Comparison of ENCODE assay signal across 8 cellular contexts in genomic region chr19:51366999-51367564, GRCh38. TPM values are rescaled to one million over a fixed set of nuclear protein-coding genes. Genes with fewer than 3 reads are reported as not detected.
DNase-seq lines count a peak whose midpoint lies in the region; ATAC-seq lines count a peak whose summit lies in the region.

No MANE protein-coding gene starts in this region.

- H3K4me1 Mint-ChIP-seq in CD8-positive, alpha-beta memory T cell: peaks cover 64 to 92% (median 74%) of the 10 kb centered on the region in 3 donors

- H3K4me3 ChIP-seq in CD8-positive, alpha-beta memory T cell (ENCODE audit: low read length): peak overlapping the region; percentile 99
- H3K4me3 ChIP-seq in duodenal mucosa (ENCODE audit: low read depth in 1 of 2, low read length in 2 of 2): peak overlapping the region; percentile 90 to 95
- peak overlapping the region; percentile 79 to 84 for H3K4me3 ChIP-seq in muscle layer of colon (ENCODE audit: low read depth in 1 of 2, low read length in 2 of 2)
- peak overlapping the region; percentile 34 to 46 for H3K4me3 ChIP-seq in aorta (ENCODE audit: low read length in 2 of 2)

- CTCF ChIA-PET in CD8-positive, alpha-beta memory T cell (lab: Charles Lee): interaction anchor here (0.7 to 1.5 kb wide), 4 partner anchors 8 to 34 kb away, joined by 3 to 4 read pairs (median 4); no protein-coding TSS in a partner anchor

- H3K27me3 Mint-ChIP-seq in CD8-positive, alpha-beta memory T cell: peaks cover 0 to 10% of the 10 kb centered on the region in 2 donors

- peak overlapping the region; percentile 94 for H3K27ac ChIP-seq in CD8-positive, alpha-beta memory T cell (ENCODE audit: low read depth, low read length)
- H3K27ac ChIP-seq in duodenal mucosa (ENCODE audit: low read depth, low read length) (peak overlapping the region; percentile 90), muscle layer of colon (ENCODE audit: low read depth, low read length) (peak overlapping the region; percentile 99), aorta (ENCODE audit: low read depth in 1 of 2, low read length in 2 of 2) (peak overlapping the region; percentile 18 to 86)

- no peaks in the 10 kb centered on the region for H3K9me3 ChIP-seq in CD8-positive, alpha-beta memory T cell (ENCODE audit: low read length)
- H3K9me3 ChIP-seq in duodenal mucosa (ENCODE audit: control insufficient read depth in 1 of 2, low read length in 2 of 2) (no peaks in the 10 kb centered on the region), muscle layer of colon (ENCODE audit: low read length) (no peaks in the 10 kb centered on the region), aorta (ENCODE audit: control insufficient read depth, low read length) (no peaks in the 10 kb centered on the region)

- POLR2A ChIA-PET in CD8-positive, alpha-beta memory T cell (lab: Charles Lee): interaction anchor here (0.5 to 2.0 kb wide), 3 partner anchors 12 to 28 kb away, joined by 3 to 18 read pairs (median 4); no protein-coding TSS in a partner anchor

- DNase-seq in CD8-positive, alpha-beta memory T cell: peak; percentile 30 to 64 (median 48)
- DNase-seq in T-helper 2 cell (peak in 3 of 5 experiments; percentile 18 to 68 (median 34)), aorta (peak in 1 of 2 donors; percentile 74), NCI-H1092 (lab: John Stamatoyannopoulos, UW) (no peak), putamen (ENCODE audit: low spot score) (no peak)

- H3K27ac Mint-ChIP-seq in CD8-positive, alpha-beta memory T cell: peak overlapping the region; percentile 93 to 100 (median 99)

- H3K27me3 ChIP-seq in CD8-positive, alpha-beta memory T cell (ENCODE audit: insufficient read depth, low read length, poor library complexity, severe bottlenecking): no peaks in the 10 kb centered on the region
- H3K27me3 ChIP-seq in duodenal mucosa (ENCODE audit: control insufficient read depth in 1 of 2, insufficient read depth in 2 of 2, low read length in 2 of 2) (no peaks in the 10 kb centered on the region), muscle layer of colon (ENCODE audit: control insufficient read depth in 1 of 2, insufficient read depth in 2 of 2, low read length in 2 of 2) (no peaks in the 10 kb centered on the region), aorta (ENCODE audit: control insufficient read depth in 1 of 2, insufficient read depth in 2 of 2, low read length in 1 of 2) (no peaks in the 10 kb centered on the region)

- H3K4me1 ChIP-seq in CD8-positive, alpha-beta memory T cell (ENCODE audit: insufficient read depth, low read length): peaks cover 42% of the 10 kb centered on the region
- H3K4me1 ChIP-seq in duodenal mucosa (ENCODE audit: control insufficient read depth in 1 of 2, insufficient read depth in 2 of 2, low read length in 2 of 2) (peaks cover 9 to 38% of the 10 kb centered on the region in 2 donors), muscle layer of colon (ENCODE audit: insufficient read depth, low read length) (peaks cover 25% of the 10 kb centered on the region), aorta (ENCODE audit: control insufficient read depth in 1 of 2, insufficient read depth in 2 of 2, low read length in 2 of 2) (no peaks in the 10 kb centered on the region)

- 0 to 1% methylated on average over 28 to 30 of the region's 30 CpGs for WGBS in aorta, 2 donors

- intact Hi-C loops in aorta (cut with DNase I): loop anchor here in 1 of 2 donors (1.0 to 5.0 kb wide), 3 partner anchors 27 to 335 kb away; no protein-coding TSS in a partner anchor

- ATAC-seq in HG02852 (IDR thresholded peaks at IDR 0.05; ENCODE audit: unreplicated experiment): peak; percentile 12
- ATAC-seq in aorta (ENCODE audit: low FRiP score): peak; percentile 0

- no peaks in the 10 kb centered on the region for H3K36me3 ChIP-seq in CD8-positive, alpha-beta memory T cell (ENCODE audit: insufficient read depth, low read length)
- no peaks in the 10 kb centered on the region for H3K36me3 ChIP-seq in duodenal mucosa (ENCODE audit: control insufficient read depth in 1 of 2, insufficient read depth in 2 of 2, low read length in 2 of 2)
- H3K36me3 ChIP-seq in muscle layer of colon (ENCODE audit: insufficient read depth, low read length): no peaks in the 10 kb centered on the region
- H3K36me3 ChIP-seq in aorta (ENCODE audit: control insufficient read depth in 1 of 2, insufficient read depth in 2 of 2, low read length in 1 of 2): no peaks in the 10 kb centered on the region

- H3K9ac ChIP-seq in duodenal mucosa (ENCODE audit: low read depth in 1 of 2, low read length in 2 of 2) (peak overlapping the region; percentile 96 to 98), muscle layer of colon (ENCODE audit: low read length) (peak overlapping the region; percentile 97)

- peak overlapping the region; percentile 89 to 99 (median 95) for H3K4me3 Mint-ChIP-seq in CD8-positive, alpha-beta memory T cell

- H3K36me3 Mint-ChIP-seq in CD8-positive, alpha-beta memory T cell: peaks cover 0 to 25% (median 3%) of the 10 kb centered on the region in 3 donors

- no peaks in the 10 kb centered on the region for H3K9me3 Mint-ChIP-seq in CD8-positive, alpha-beta memory T cell

RNA-seq across cellular contexts. Expression of gene ETFB, which starts 0.9 kb away (rescaled TPM):
- total RNA-seq in CD8-positive, alpha-beta memory T cell: 100 to 1,000 TPM; 122 to 124 TPM
- 80.0 TPM for polyA plus RNA-seq in CD8-positive, alpha-beta memory T cell
- total RNA-seq in aorta: 10 to 100 TPM; 41.5 to 47.9 TPM
- polyA plus RNA-seq in aorta: 100 to 1,000 TPM in 1 of 2 donors, 10 to 100 TPM in 1; 98.8 to 110 TPM

RNA-seq across cellular contexts. Expression of gene CLDND2, which starts 1.7 kb away (rescaled TPM):
- total RNA-seq in CD8-positive, alpha-beta memory T cell: 10 to 100 TPM; 24.9 to 25.0 TPM
- 1.5 TPM for polyA plus RNA-seq in CD8-positive, alpha-beta memory T cell
- total RNA-seq in aorta: under 1 TPM in 1 of 2 donors, not detected in 1; 0.87 TPM
- 1 to 10 TPM; 2.0 to 3.5 TPM for polyA plus RNA-seq in aorta

RNA-seq across cellular contexts. Expression of gene NKG7, which starts 5.4 kb away (rescaled TPM):
- total RNA-seq in CD8-positive, alpha-beta memory T cell: 100 to 1,000 TPM; 866 to 901 TPM
- 2,087 TPM for polyA plus RNA-seq in CD8-positive, alpha-beta memory T cell
- 1 to 10 TPM; 3.3 to 6.7 TPM for total RNA-seq in aorta
- polyA plus RNA-seq in aorta: under 1 TPM; 0.38 to 0.59 TPM

RNA-seq across cellular contexts. Expression of gene LIM2, which starts 20.7 kb away (rescaled TPM):
- under 1 TPM; 0.66 to 0.93 TPM for total RNA-seq in CD8-positive, alpha-beta memory T cell
- 0.38 TPM for polyA plus RNA-seq in CD8-positive, alpha-beta memory T cell
- total RNA-seq in aorta: not detected
- not detected for polyA plus RNA-seq in aorta

RNA-seq across cellular contexts. Expression of gene C19orf84, which starts 23.3 kb away (rescaled TPM):
- not detected for total RNA-seq in CD8-positive, alpha-beta memory T cell
- polyA plus RNA-seq in CD8-positive, alpha-beta memory T cell: not detected
- total RNA-seq in aorta: not detected
- not detected for polyA plus RNA-seq in aorta

Comparison
In these comparisons a context has a peak if more than half of its experiments do, and no peak if none do; other contexts are left out.
1. DNase-seq: peak in CD8-positive, alpha-beta memory T cell (5 of 5) and T-helper 2 cell (3 of 5); none in NCI-H1092 (single experiment) and putamen (single experiment).
2. H3K4me3 ChIP-seq: peak in every context shown above with its lines; median percentile 99 in CD8-positive, alpha-beta memory T cell; 92 in duodenal mucosa; 82 in muscle layer of colon; 40 in aorta.
3. RNA of gene CLDND2, which starts 1.7 kb away (total RNA-seq): 24.9 to 25.0 TPM in CD8-positive, alpha-beta memory T cell; 0.87 TPM in aorta; every median in the first group is over 10 times any median in the second.
4. RNA of gene NKG7, which starts 5.4 kb away (total RNA-seq): 866 to 901 TPM in CD8-positive, alpha-beta memory T cell; 3.3 to 6.7 TPM in aorta; every median in the first group is over 100 times any median in the second.
5. Peak in every context shown above with its lines, with median percentiles within 50 percentile points of each other: H3K27ac ChIP-seq.